26 cellular contexts compared by ENCODE assay signal in genomic region chr3:197583371-197583770, GRCh38.
"Had no signal": no experiment of that assay in that cellular context is flagged by ENCODE, and none has a peak within 500 bp of the region (broad histone marks: within the 10 kb centered on the region; RNA-seq: fewer than 3 reads in every experiment).

No MANE protein-coding gene starts in this region.

- FAIRE-seq: urothelium cell line had no signal

- DNase-seq: stimulated activated CD4-positive, alpha-beta T cell treated with anti-CD3 and anti-CD28 coated beads, Interleukin-2, amount 100 ng/mL, for 48 hours; stimulated activated CD4-positive, alpha-beta T cell treated with anti-CD3 and anti-CD28 coated beads, Interleukin-4, amount 100 ng/mL, for 1 hour; stimulated activated CD4-positive, alpha-beta T cell treated with anti-CD3 and anti-CD28 coated beads, Interleukin-4, amount 100 ng/mL, for 24 hours; stimulated activated CD4-positive, alpha-beta T cell treated with anti-CD3 and anti-CD28 coated beads, Interleukin-4, amount 100 ng/mL, for 4 hours; stimulated activated CD8-positive, alpha-beta memory T cell treated with anti-CD3 and anti-CD28 coated beads, Interleukin-4, amount 100 ng/mL, for 48 hours; stimulated activated naive B cell treated with anti-CD40 and anti-IgM and Interleukin-4, amounts not matched to agents 10 μg/mL and 1 μg/mL and 100 μg/mL, for 72 hours; stimulated activated naive CD4-positive, alpha-beta T cell; stimulated activated naive CD4-positive, alpha-beta T cell treated with Interleukin-2 at 50 U/mL for 16 hours; stimulated activated naive CD8-positive, alpha-beta T cell treated with anti-CD3 and anti-CD28 coated beads, Interleukin-15, amount 100 ng/mL, for 72 hours; stimulated activated naive CD8-positive, alpha-beta T cell treated with anti-CD3 and anti-CD28 coated beads, Interleukin-15, Interleukin-2, amounts not matched to agents 100 U/mL and 50 U/mL, for 24 hours; stomach; testis; thyroid gland; tibial artery; transverse colon; trophoblast cell; upper lobe of left lung; upper lobe of right lung; uterus had no signal

- ATAC-seq: stimulated activated effector memory CD8-positive, alpha-beta T cell treated with anti-CD3 and anti-CD28 coated beads, Interleukin-12 subunit alpha, Interleukin-12 subunit beta, amount 100 ng/mL, for 72 hours; stimulated activated memory B cell treated with anti-CD40 and anti-IgM and Interleukin-4, amounts not matched to agents 10 μg/mL and 1 μg/mL and 100 μg/mL, for 72 hours; stimulated activated naive B cell treated with anti-CD40 and anti-IgM and Interleukin-4, amounts not matched to agents 10 μg/mL and 1 μg/mL and 100 μg/mL, for 72 hours; stimulated activated naive CD8-positive, alpha-beta T cell treated with anti-CD3 and anti-CD28 coated beads, Interleukin-15, amount 100 ng/mL, for 72 hours; stimulated activated naive CD8-positive, alpha-beta T cell treated with anti-CD3 and anti-CD28 coated beads, Interleukin-15, Interleukin-2, amounts not matched to agents 100 U/mL and 50 U/mL, for 24 hours; upper lobe of right lung had no signal

- H3K9me3 ChIP-seq: stomach, suprapubic skin, testis, thoracic aorta, thyroid gland, tibial artery, transverse colon, upper lobe of left lung, upper lobe of right lung, uterus, vagina had no signal

- H3K36me3 ChIP-seq: stomach, suprapubic skin, thoracic aorta, thyroid gland, transverse colon, upper lobe of left lung, upper lobe of right lung, uterus, vagina had no signal

- H3K27ac ChIP-seq: stomach, suprapubic skin, testis, thoracic aorta, thyroid gland, tibial artery, tibial nerve, transverse colon, upper lobe of left lung, upper lobe of right lung, uterus, vagina had no signal

- H3K4me1 ChIP-seq: stomach, suprapubic skin, testis, thyroid gland, tibial artery, tibial nerve, upper lobe of left lung, upper lobe of right lung, uterus, vagina had no signal

- H3K27me3 ChIP-seq: stomach, suprapubic skin, testis, thyroid gland, tibial artery, tibial nerve, transverse colon, upper lobe of left lung, upper lobe of right lung, uterus, vagina had no signal

- H3K4me3 ChIP-seq: stomach, suprapubic skin, testis, thoracic aorta, thyroid gland, tibial artery, tibial nerve, transverse colon, upper lobe of left lung, upper lobe of right lung, uterus, vagina had no signal
